Comparison of ENCODE assay signal across 17 cellular contexts in the genomic region with DNA sequence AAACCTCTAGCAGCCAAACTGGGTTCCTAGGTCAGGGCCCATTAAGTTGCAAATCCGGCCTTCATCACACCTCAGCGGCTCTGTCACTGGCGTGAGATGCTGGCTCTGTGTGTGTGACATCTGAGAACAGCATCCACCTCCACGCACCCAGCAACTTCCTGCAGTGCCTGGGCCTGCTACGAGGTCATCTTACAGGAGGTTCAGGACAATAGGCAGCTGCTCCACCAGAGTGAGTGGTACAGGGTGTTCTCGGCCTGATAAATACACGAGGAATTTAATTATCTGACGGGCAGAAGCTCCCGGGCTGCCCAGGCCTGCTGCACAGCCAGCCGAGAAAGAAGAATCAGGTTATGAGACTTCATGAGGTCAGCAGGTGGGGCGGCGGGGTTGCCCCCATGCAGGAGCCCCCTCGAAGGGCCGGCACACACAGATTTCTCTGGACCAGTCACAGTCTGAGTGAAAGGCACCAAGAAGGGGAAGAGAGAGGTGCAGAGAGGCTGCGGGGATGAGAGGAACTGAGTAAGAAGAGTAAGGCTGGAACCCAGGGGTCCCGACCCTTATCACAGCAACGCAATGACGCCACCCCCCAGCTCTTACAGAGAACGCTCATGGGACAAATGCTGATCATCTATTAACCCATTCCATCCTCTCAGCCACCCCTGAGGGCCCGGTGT. TPM values are rescaled to one million over a fixed set of nuclear protein-coding genes. Genes with fewer than 3 reads are reported as not detected.
DNase-seq lines count a peak whose midpoint lies in the region; ATAC-seq and TF ChIP-seq lines count a peak whose summit lies in the region.
"Had no signal": no experiment of that assay in that cellular context is flagged by ENCODE, and none has a peak within 500 bp of the region (broad histone marks: within the 10 kb centered on the region; RNA-seq: fewer than 3 reads in every experiment).

No MANE protein-coding gene starts in this region.

- no peaks in the 10 kb centered on the region for H3K27me3 ChIP-seq in Karpas-422 (ENCODE audit: low read length)
- H3K27me3 ChIP-seq in fibroblast of lung (ENCODE audit: control insufficient read depth, insufficient read depth, low read length): no peaks in the 10 kb centered on the region
- H3K27me3 ChIP-seq in trophoblast cell (ENCODE audit: insufficient read depth, low read length): no peaks in the 10 kb centered on the region
- H3K27me3 ChIP-seq: ovary had no signal

- H4K20me1 ChIP-seq in Karpas-422 (ENCODE audit: insufficient read depth, low read depth, low read length): no peaks in the 10 kb centered on the region
- H4K20me1 ChIP-seq in fibroblast of lung (ENCODE audit: control insufficient read depth, extremely low read depth, insufficient read depth, low read length): no peaks in the 10 kb centered on the region

- H3K9me2 ChIP-seq in Karpas-422 (replicated peaks; ENCODE audit: insufficient read depth, low read length): no peaks in the 10 kb centered on the region

- no CpG with 5 or more reads among the region's 20 CpGs for WGBS in trophoblast cell (ENCODE audit: extremely low coverage, insufficient coverage, insufficient read length)

- peak overlapping the region; percentile 17 for H3K4me2 ChIP-seq in Karpas-422 (ENCODE audit: low read depth, low read length, poor library complexity, severe bottlenecking)
- H3K4me2 ChIP-seq in fibroblast of lung (ENCODE audit: extremely low read depth, insufficient read depth, low read length): no peak overlapping the region
- no peak overlapping the region for H3K4me2 ChIP-seq in trophoblast cell (ENCODE audit: low read length)

- no peak overlapping the region for H2BK5ac ChIP-seq in trophoblast cell (ENCODE audit: low read depth, low read length, poor library complexity)

- H4K91ac ChIP-seq in trophoblast cell (ENCODE audit: low read depth, low read length): peak overlapping the region; percentile 56

- H3K9ac ChIP-seq in Karpas-422 (ENCODE audit: low read length) (peak overlapping the region; percentile 12; the same call in 1 of the 2 replicates), fibroblast of lung (ENCODE audit: insufficient read depth, low read length) (no peak overlapping the region), trophoblast cell (ENCODE audit: low read length) (no peak overlapping the region)

- H3K4me1 ChIP-seq in Karpas-422 (ENCODE audit: low read length): peaks cover 12% of the 10 kb centered on the region
- H3K4me1 ChIP-seq in fibroblast of lung (ENCODE audit: control insufficient read depth, extremely low read depth, insufficient read depth, low read length): peaks cover 2% of the 10 kb centered on the region
- H3K4me1 ChIP-seq in trophoblast cell (ENCODE audit: control insufficient read depth in 1 of 2, insufficient read depth in 2 of 2, low read length in 2 of 2): peaks cover 12 to 20% of the 10 kb centered on the region in 2 experiments

- H3K9me3 ChIP-seq in Karpas-422 (ENCODE audit: low read length): no peaks in the 10 kb centered on the region
- H3K9me3 ChIP-seq in fibroblast of lung (ENCODE audit: control insufficient read depth, insufficient read depth, low read depth, low read length): no peaks in the 10 kb centered on the region
- H3K9me3 ChIP-seq in trophoblast cell (ENCODE audit: insufficient read depth, low read depth, low read length): peaks cover 4% of the 10 kb centered on the region
- H3K9me3 ChIP-seq: ovary had no signal

- H3K79me2 ChIP-seq in Karpas-422 (ENCODE audit: low read length): no peaks in the 10 kb centered on the region
- H3K79me2 ChIP-seq in fibroblast of lung (ENCODE audit: control insufficient read depth, insufficient read depth, low read length): no peaks in the 10 kb centered on the region
- H3K79me2 ChIP-seq in trophoblast cell (ENCODE audit: control insufficient read depth, insufficient read depth, low read length, poor library complexity): no peaks in the 10 kb centered on the region

- H3K14ac ChIP-seq in trophoblast cell (ENCODE audit: low read length): no peak overlapping the region

- H2AFZ ChIP-seq in Karpas-422 (ENCODE audit: low read length) (peak overlapping the region; percentile 72; the same call in 1 of the 2 replicates), fibroblast of lung (ENCODE audit: low read length) (no peak overlapping the region), trophoblast cell (ENCODE audit: insufficient read depth, low read length, poor library complexity) (no peak overlapping the region)

- no peak overlapping the region; the same call in 1 of the 2 replicates for H3K27ac ChIP-seq in Karpas-422 (ENCODE audit: low read length)
- no peak overlapping the region for H3K27ac ChIP-seq in fibroblast of lung (ENCODE audit: insufficient read depth, low read length)
- H3K27ac ChIP-seq in trophoblast cell (ENCODE audit: low read depth, low read length): no peak overlapping the region

- ATAC-seq in HG02884 (IDR thresholded peaks at IDR 0.05; ENCODE audit: unreplicated experiment) (no peak), HG03039 (IDR thresholded peaks at IDR 0.05; ENCODE audit: unreplicated experiment) (no peak), HG03439 (IDR thresholded peaks at IDR 0.05; ENCODE audit: unreplicated experiment) (no peak)

- TF ChIP-seq CTCF in fibroblast of lung (conservative IDR thresholded peaks at IDR 0.05 in 1 of 2, IDR thresholded peaks at IDR 0.05 in 1 of 2; ENCODE audit: low read depth in 1 of 2, low read length in 2 of 2): no peak

- peaks cover 28% of the 10 kb centered on the region for H3K79me1 ChIP-seq in trophoblast cell (ENCODE audit: low read length)

- peak overlapping the region; percentile 23 for H4K8ac ChIP-seq in trophoblast cell (ENCODE audit: low read depth, low read length)

- H3K4ac ChIP-seq in trophoblast cell (ENCODE audit: low read depth, low read length): no peak overlapping the region

- no peak overlapping the region for H4K12ac ChIP-seq in trophoblast cell (ENCODE audit: low read depth, low read length)

- peak; percentile 60 for DNase-seq in EH (ENCODE audit: low read depth)
- peak; percentile 63 for DNase-seq in Karpas-422
- DNase-seq in fibroblast of lung (ENCODE audit: low read depth in 2 of 2): peak; percentile 16 to 22
- no peak for DNase-seq in trophoblast cell
- no peak for DNase-seq in NCI-H82 treated with DMSO at 0.1 percent for 48 hours (lab: John Stamatoyannopoulos, UW; ENCODE audit: unreplicated experiment)
- DNase-seq: activated naive CD4-positive, alpha-beta T cell treated with anti-CD3 and anti-CD28 coated beads for 36 hours; DND-41; effector CD4-positive, alpha-beta T cell; NCI-H2081 treated with DMSO at 0.1 percent for 48 hours had no signal

- H3K36me3 ChIP-seq in Karpas-422 (ENCODE audit: insufficient read depth, low read length) (no peaks in the 10 kb centered on the region), fibroblast of lung (ENCODE audit: control insufficient read depth, insufficient read depth, low read length) (no peaks in the 10 kb centered on the region), trophoblast cell (ENCODE audit: control insufficient read depth in 1 of 2, insufficient read depth in 2 of 2, low read length in 2 of 2) (no peaks in the 10 kb centered on the region)
- H3K36me3 ChIP-seq: ovary had no signal

- peak overlapping the region; percentile 15 for H2BK12ac ChIP-seq in trophoblast cell (ENCODE audit: low read length)

- peak overlapping the region; percentile 18 for H2BK120ac ChIP-seq in trophoblast cell (ENCODE audit: insufficient read depth, low read length, poor library complexity)

- H3K4me3 ChIP-seq in Karpas-422 (ENCODE audit: low read length) (no peak overlapping the region), fibroblast of lung (replicated peaks in 1 of 4; ENCODE audit: control extremely low read depth in 1 of 4, insufficient read depth in 1 of 4, low read depth in 3 of 4, low read length in 4 of 4) (no peak overlapping the region), trophoblast cell (ENCODE audit: low read depth, low read length) (no peak overlapping the region)
- H3K4me3 ChIP-seq: ovary had no signal

- H2AK5ac ChIP-seq in trophoblast cell (ENCODE audit: low read length): no peak overlapping the region

- no peak overlapping the region for H3K23ac ChIP-seq in trophoblast cell (ENCODE audit: low read length)

- no peak overlapping the region for H3K18ac ChIP-seq in trophoblast cell (ENCODE audit: low read length)

RNA-seq across cellular contexts. Expression of a gene that starts 49.3 kb away (rescaled TPM):
- not detected in 2 replicates for total RNA-seq in Karpas-422 (2014; rRNA removed; shearing (Covaris generic); ENCODE audit: low replicate concordance)
- total RNA-seq in fibroblast of lung: not detected in 2 replicates
- polyA plus RNA-seq in fibroblast of lung: not detected in 2 replicates
- polyA plus RNA-seq in fibroblast of lung (2012): not detected in 2 replicates
- polyA minus RNA-seq in fibroblast of lung (ENCODE audit: low replicate concordance): not detected in 2 replicates
- polyA plus RNA-seq in trophoblast cell (2013): not detected in 2 replicates
- total RNA-seq: activated naive CD4-positive, alpha-beta T cell treated with anti-CD3 and anti-CD28 coated beads for 36 hours; fibroblast of villous mesenchyme; HT-29; M059J; temporal lobe had no signal

Comparison
In these comparisons a context has a peak if more than half of its experiments do, and no peak if none do; other contexts are left out.
1. DNase-seq: peak in EH (single experiment), Karpas-422 (single experiment) and fibroblast of lung (2 of 2); none in trophoblast cell (0 of 2) and NCI-H82 treated with DMSO at 0.1 percent for 48 hours (single experiment).